In the genomic region with DNA sequence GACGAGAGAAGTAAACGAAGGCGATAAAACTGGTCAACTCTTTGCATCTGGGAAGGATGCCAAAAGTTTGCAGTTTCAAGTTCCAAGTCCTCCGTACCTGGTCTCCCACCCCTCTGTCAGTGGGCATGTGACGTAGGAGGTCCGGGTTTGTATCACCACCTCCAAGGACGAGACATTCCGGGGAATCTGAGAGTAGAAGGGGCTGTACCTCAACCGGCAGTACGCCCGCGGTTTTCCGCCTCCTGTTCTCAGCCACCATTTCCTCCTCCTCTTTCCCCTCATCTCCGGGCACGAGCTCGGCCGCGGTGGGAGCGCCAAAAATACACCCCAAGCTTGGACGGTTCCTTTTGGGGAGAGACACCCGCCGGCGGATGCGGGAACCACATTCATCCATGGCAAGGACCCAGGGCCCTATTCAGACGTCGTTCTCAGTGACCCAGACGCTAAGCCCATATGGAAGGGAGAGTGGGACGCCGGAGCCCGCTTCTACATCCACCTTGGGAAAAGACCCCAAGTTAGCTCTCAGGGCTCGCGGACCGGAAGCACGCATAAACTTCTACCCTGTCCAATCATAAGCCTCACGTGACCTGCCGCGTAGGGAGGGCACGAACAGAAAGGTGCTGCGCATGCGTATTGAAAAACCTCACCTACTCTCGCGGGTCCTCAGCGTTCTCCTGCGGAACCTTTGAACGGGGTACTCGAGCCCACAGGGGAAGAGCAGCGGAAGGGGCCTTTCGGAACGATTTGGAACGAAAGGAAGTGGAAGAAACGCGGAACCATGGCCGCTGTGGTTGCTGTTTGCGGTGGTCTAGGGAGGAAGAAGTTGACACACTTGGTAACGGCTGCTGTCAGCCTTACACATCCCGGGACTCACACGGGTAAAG, we compare ENCODE assay signal across 8 cellular contexts. TPM values are rescaled to one million over a fixed set of nuclear protein-coding genes. Genes with fewer than 3 reads are reported as not detected.
DNase-seq lines count a peak whose midpoint lies in the region; ATAC-seq and TF ChIP-seq lines count a peak whose summit lies in the region.

HELQ (minus strand) TSS at position 524 of the 884 bp plus-strand sequence; CDS start at position 394, 130 bp downstream.
MRPS18C (plus strand) TSS at position 759 of the 884 bp plus-strand sequence; CDS start at position 779, 20 bp downstream.

- H3K4me3 ChIP-seq in GM12865 (ENCODE audit: low read depth, low read length), result peak within 1 kb of the TSS; percentile 86
- H3K4me3 ChIP-seq in testis, result peak within 1 kb of the TSS; percentile 84 to 85

- no peaks in the 10 kb centered on the region for H3K9me3 ChIP-seq in testis

- peaks cover 11% of the 10 kb centered on the region for H3K4me1 ChIP-seq in testis

- H3K27ac Mint-ChIP-seq in activated naive CD8-positive, alpha-beta T cell, result peak within 1 kb of the TSS; percentile 100

- peak; percentile 95 for ATAC-seq in HG02642 (IDR thresholded peaks at IDR 0.05; ENCODE audit: poor library complexity, unreplicated experiment)
- ATAC-seq in omental fat pad (ENCODE audit: low FRiP score), result peak; percentile 99

- peaks cover 20% of the 10 kb centered on the region for H3K36me3 Mint-ChIP-seq in activated naive CD8-positive, alpha-beta T cell

- peaks cover 50% of the 10 kb centered on the region for H3K4me1 Mint-ChIP-seq in activated naive CD8-positive, alpha-beta T cell (ENCODE audit: low read depth)

- no peaks in the 10 kb centered on the region for H3K27me3 ChIP-seq in testis

- H3K4me3 Mint-ChIP-seq in activated naive CD8-positive, alpha-beta T cell, result peak within 1 kb of the TSS; percentile 97

- no peaks in the 10 kb centered on the region for H3K36me3 ChIP-seq in testis (ENCODE audit: low read depth, missing control alignments)

- 0% methylated on average over 56 to 57 of the region's 57 CpGs for WGBS in testis, 2 donors

- H3K9me3 Mint-ChIP-seq in activated naive CD8-positive, alpha-beta T cell (ENCODE audit: low read depth), result no peaks in the 10 kb centered on the region

- TF ChIP-seq CTCF in GM12865 (IDR thresholded peaks at IDR 0.05; ENCODE audit: insufficient read depth, low read depth, low read length, missing control alignments) (peak; percentile 4), omental fat pad (IDR thresholded peaks at IDR 0.05) (no peak), testis (IDR thresholded peaks at IDR 0.05) (peak in 1 of 3 experiments; percentile 10)

- no peaks in the 10 kb centered on the region for H3K27me3 Mint-ChIP-seq in activated naive CD8-positive, alpha-beta T cell

- intact Hi-C loops in testis (cut with DNase I; ENCODE audit: low total_unique reads), result no loop called here

- TF ChIP-seq POLR2A in testis (IDR thresholded peaks at IDR 0.05), result peak; percentile 35

- peak within 1 kb of the TSS; percentile 96 to 98 for H3K27ac ChIP-seq in testis

- DNase-seq in GM12865 (ENCODE audit: low read depth) (peak; percentile 99), NCI-H1105 (lab: John Stamatoyannopoulos, UW) (peak; percentile 97), SKM-1 treated with dmso at 0.1 percent for 144 hours (lab: John Stamatoyannopoulos, UW; ENCODE audit: unreplicated experiment) (peak; percentile 98), glomerular visceral epithelial cell (ENCODE audit: extremely low spot score) (peak; percentile 99), omental fat pad (ENCODE audit: low spot score) (peak; percentile 95), testis (peak; percentile 98)

RNA-seq across cellular contexts. Expression of gene HELQ, which starts in this region (rescaled TPM):
- 10 to 100 TPM; 13.5 to 20.0 (median 17.0) TPM for total RNA-seq in omental fat pad
- total RNA-seq in testis, result 10 to 100 TPM; 17.5 to 23.3 TPM
- polyA plus RNA-seq in testis (ENCODE audit: insufficient read depth, low read depth, low replicate concordance), result 11.8 TPM

RNA-seq across cellular contexts. Expression of gene MRPS18C, which starts in this region (rescaled TPM):
- 10 to 100 TPM; 12.3 to 29.6 (median 23.9) TPM for total RNA-seq in omental fat pad
- total RNA-seq in testis, result 10 to 100 TPM; 15.6 to 19.4 TPM
- 50.3 TPM for polyA plus RNA-seq in testis (ENCODE audit: insufficient read depth, low read depth, low replicate concordance)

Comparison
In these comparisons a context has a peak if more than half of its experiments do, and no peak if none do; other contexts are left out.
1. Peak in every context shown above with its lines: DNase-seq, ATAC-seq, H3K4me3 ChIP-seq and H3K27ac ChIP-seq.